ENCODE assay signal across 20 cellular contexts in the genomic region with DNA sequence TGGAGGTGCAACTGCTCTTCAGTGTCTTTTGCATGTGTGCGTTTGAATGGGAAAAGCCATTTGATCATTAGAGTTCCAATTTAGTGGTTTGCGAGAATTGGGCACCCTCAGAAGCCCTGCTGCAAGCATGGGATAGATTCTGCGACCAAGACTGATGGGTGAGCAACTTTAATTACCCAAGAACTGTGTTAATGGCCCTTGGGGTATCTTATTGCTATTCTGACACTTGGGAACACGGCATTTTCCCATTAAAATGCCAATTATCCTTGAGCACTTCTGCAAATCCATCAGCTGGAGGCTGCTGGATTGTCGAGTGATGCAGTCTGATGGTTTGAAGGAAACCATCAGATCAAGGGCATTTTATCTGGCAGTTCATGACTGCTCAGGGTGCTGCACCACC.
DNase-seq lines count a peak whose midpoint lies in the region; ATAC-seq, FAIRE-seq and TF ChIP-seq lines count a peak whose summit lies in the region.
"Had no signal": no experiment of that assay in that cellular context is flagged by ENCODE, and none has a peak within 500 bp of the region (broad histone marks: within the 10 kb centered on the region; RNA-seq: fewer than 3 reads in every experiment).

No MANE protein-coding gene starts in this region.

- H3K9me3 ChIP-seq in neuronal stem cell (replicated peaks in 1 of 2; ENCODE audit: control insufficient read depth in 2 of 2, insufficient read depth in 1 of 2, low read depth in 1 of 2, low read length in 2 of 2) = no peaks in the 10 kb centered on the region
- H3K9me3 ChIP-seq: A549, Caco-2 had no signal

- H3K36me3 Mint-ChIP-seq in activated T-helper 17 cell treated with anti-CD3 and anti-CD28 coated beads, Interleukin-2, amount 50 U/mL, for 72 hours (ENCODE audit: low read depth) = no peaks in the 10 kb centered on the region

- no peaks in the 10 kb centered on the region for H3K9me3 Mint-ChIP-seq in activated T-helper 17 cell treated with anti-CD3 and anti-CD28 coated beads, Interleukin-2, amount 50 U/mL, for 72 hours
- H3K9me3 Mint-ChIP-seq: CD4-positive, alpha-beta T cell had no signal

- no peak overlapping the region for H2BK15ac ChIP-seq in neuronal stem cell (ENCODE audit: low read length)

- H3K27ac ChIP-seq in neuronal stem cell (replicated peaks; ENCODE audit: low read length) = no peak overlapping the region
- H3K27ac ChIP-seq: 22Rv1, A549, C4-2B had no signal

- H2AK5ac ChIP-seq in neuronal stem cell (ENCODE audit: low read depth, low read length) = no peak overlapping the region

- no peak overlapping the region for H2BK5ac ChIP-seq in neuronal stem cell (ENCODE audit: low read length)

- no peak overlapping the region for H3K23ac ChIP-seq in neuronal stem cell (ENCODE audit: low read depth, low read length, poor library complexity)

- no peak overlapping the region for H3K14ac ChIP-seq in neuronal stem cell (ENCODE audit: low read length)

- FAIRE-seq in GM12892 (lab: Jason Lieb, UNC) = peak; percentile 33
- FAIRE-seq: A549, D721Med, HTR-8/SVneo had no signal

- no peaks in the 10 kb centered on the region for H3K79me1 ChIP-seq in neuronal stem cell (ENCODE audit: low read depth, low read length)

- no peak overlapping the region for H4K8ac ChIP-seq in neuronal stem cell (ENCODE audit: low read depth, low read length)

- no peak overlapping the region for H3K27ac Mint-ChIP-seq in activated T-helper 17 cell treated with anti-CD3 and anti-CD28 coated beads, Interleukin-2, amount 50 U/mL, for 72 hours
- H3K27ac Mint-ChIP-seq: CD4-positive, alpha-beta T cell had no signal

- no peak overlapping the region for H3K9ac ChIP-seq in neuronal stem cell (ENCODE audit: low read depth, low read length, poor library complexity)

- H3K4me1 ChIP-seq in neuronal stem cell (ENCODE audit: control insufficient read depth in 2 of 2, insufficient read depth in 1 of 2, low read depth in 1 of 2, low read length in 2 of 2) = peaks cover 0 to 4% of the 10 kb centered on the region in 2 donors
- H3K4me1 ChIP-seq: A549, Caco-2 had no signal

- peaks cover 37% of the 10 kb centered on the region for H3K27me3 Mint-ChIP-seq in activated T-helper 17 cell treated with anti-CD3 and anti-CD28 coated beads, Interleukin-2, amount 50 U/mL, for 72 hours

- H3K4me2 ChIP-seq in neuronal stem cell (ENCODE audit: insufficient read depth, low read length, poor library complexity, severe bottlenecking) = no peak overlapping the region
- H3K4me2 ChIP-seq: A549 had no signal

- H3K4me3 Mint-ChIP-seq in activated T-helper 17 cell treated with anti-CD3 and anti-CD28 coated beads, Interleukin-2, amount 50 U/mL, for 72 hours = no peak overlapping the region
- H3K4me3 Mint-ChIP-seq: CD4-positive, alpha-beta T cell had no signal

- no peaks in the 10 kb centered on the region for H3K27me3 ChIP-seq in neuronal stem cell (ENCODE audit: control insufficient read depth in 3 of 3, insufficient read depth in 3 of 3, low read depth in 1 of 3, low read length in 3 of 3)

- no peak overlapping the region for H3K4ac ChIP-seq in neuronal stem cell (ENCODE audit: low read length)

- no peaks in the 10 kb centered on the region for H3K4me1 Mint-ChIP-seq in activated T-helper 17 cell treated with anti-CD3 and anti-CD28 coated beads, Interleukin-2, amount 50 U/mL, for 72 hours

- DNase-seq in DMS79 treated with DMSO at 0.1 percent for 48 hours (lab: John Stamatoyannopoulos, UW) (peak; percentile 3), DMS79 (lab: John Stamatoyannopoulos, UW) (no peak), GM12892 (ENCODE audit: insufficient read length) (no peak), NCI-H524 (lab: John Stamatoyannopoulos, UW) (peak; percentile 88 to 99), left kidney (ENCODE audit: low read depth, low spot score) (peak; percentile 95), T-helper 9 cell (no peak), neuronal stem cell (ENCODE audit: low spot score) (no peak)
- DNase-seq: AML-193; Caco-2; CD4-positive, alpha-beta T cell; GF-D8; GOT3; H7 had no signal

- no peak overlapping the region for H2BK120ac ChIP-seq in neuronal stem cell (ENCODE audit: low read depth, low read length)

- no CpG with 5 or more reads among the region's 5 CpGs for WGBS in neuronal stem cell (ENCODE audit: extremely low coverage in 2 of 2, insufficient read length in 2 of 2, insufficient replicate concordance in 1 of 2), 2 donors

- no peak overlapping the region for H2AFZ ChIP-seq in neuronal stem cell (ENCODE audit: low read length)

- no peak for TF ChIP-seq POLR2A in GM12892 (IDR thresholded peaks at IDR 0.05; ENCODE audit: low read depth, low read length)

- H3K18ac ChIP-seq in neuronal stem cell (ENCODE audit: low read length) = no peak overlapping the region

- no peaks in the 10 kb centered on the region for H3K36me3 ChIP-seq in neuronal stem cell (replicated peaks in 1 of 2; ENCODE audit: control insufficient read depth in 2 of 2, insufficient read depth in 2 of 2, low read length in 2 of 2)

- ATAC-seq in activated T-helper 17 cell treated with anti-CD3 and anti-CD28 coated beads, Interleukin-2, amount 50 U/mL, for 72 hours (replicated peaks) = no peak
- ATAC-seq: A549, HCT116 had no signal

- no peak overlapping the region for H4K91ac ChIP-seq in neuronal stem cell (ENCODE audit: low read depth, low read length, poor library complexity)

- no peak overlapping the region for H2BK12ac ChIP-seq in neuronal stem cell (ENCODE audit: low read length)

- no peak overlapping the region for H3K4me3 ChIP-seq in neuronal stem cell (ENCODE audit: low read length in 2 of 2)
- H3K4me3 ChIP-seq: A549 had no signal

Comparison
In these comparisons a context has a peak if more than half of its experiments do, and no peak if none do; other contexts are left out.
1. DNase-seq: peak in DMS79 treated with DMSO at 0.1 percent for 48 hours (single experiment), NCI-H524 (2 of 2) and left kidney (single experiment); none in DMS79 (single experiment), GM12892 (single experiment), T-helper 9 cell (single experiment) and neuronal stem cell (single experiment).